Comparison of ENCODE assay signal across 22 cellular contexts in the genomic region with DNA sequence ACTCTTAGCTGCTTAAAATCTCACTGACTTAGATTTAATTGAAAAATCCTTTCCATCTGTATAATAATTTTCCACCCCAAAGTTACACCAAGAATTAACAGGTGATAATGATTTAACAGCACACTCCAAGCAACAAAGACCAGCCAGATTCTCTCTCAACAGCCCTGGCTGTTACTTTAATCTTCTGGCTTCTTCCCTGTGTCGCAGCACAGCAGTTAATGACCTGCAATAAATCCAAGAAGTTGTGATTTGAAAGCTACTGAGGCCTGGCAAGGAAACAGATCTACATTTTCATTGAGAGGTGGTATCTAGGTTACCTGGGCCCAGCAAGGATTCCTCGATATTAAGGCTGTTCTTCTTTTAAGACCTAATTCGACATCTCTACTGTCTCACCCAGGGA.
"Had no signal": no experiment of that assay in that cellular context is flagged by ENCODE, and none has a peak within 500 bp of the region (broad histone marks: within the 10 kb centered on the region; RNA-seq: fewer than 3 reads in every experiment).

No MANE protein-coding gene starts in this region.

- DNase-seq: activated CD4-positive, CD25-positive, alpha-beta regulatory T cell treated with anti-CD3 and anti-CD28 coated beads, Interleukin-2, amount 50 U/mL, for 72 hours; activated CD8-positive, alpha-beta memory T cell treated with anti-CD3 and anti-CD28 coated beads for 24 hours; activated CD8-positive, alpha-beta memory T cell treated with anti-CD3 and anti-CD28 coated beads, Interleukin-2, amount 50 U/mL, for 4 hours; activated naive CD4-positive, alpha-beta T cell; activated T-cell treated with anti-CD3 and anti-CD28 coated beads, Interleukin-2, amount 50 U/mL, for 24 hours; adrenal gland; central memory CD4-positive, alpha-beta T cell; effector memory CD4-positive, alpha-beta T cell; hypothalamus; retina; sigmoid colon; stimulated activated CD4-positive, alpha-beta T cell treated with anti-CD3 and anti-CD28 coated beads, Interleukin-2, amount 100 ng/mL, for 48 hours; stimulated activated CD8-positive, alpha-beta memory T cell treated with anti-CD3 and anti-CD28 coated beads, Interleukin-4, amount 100 ng/mL, for 48 hours; stimulated activated naive B cell treated with anti-CD40 and anti-IgM and Interleukin-4, amounts not matched to agents 10 μg/mL and 1 μg/mL and 100 μg/mL, for 72 hours had no signal

- H3K4me1 ChIP-seq: adrenal gland, ascending aorta, vagina had no signal

- ATAC-seq: natural killer cell treated with Interleukin-12 subunit alpha and Interleukin-12 subunit beta and Interleukin-15 and Interleukin-18, amount 100 ng/mL, for 72 hours; stimulated activated naive B cell treated with anti-CD40 and anti-IgM and Interleukin-4, amounts not matched to agents 10 μg/mL and 1 μg/mL and 100 μg/mL, for 72 hours had no signal

- H3K36me3 Mint-ChIP-seq: natural killer cell treated with Interleukin-12 subunit alpha and Interleukin-12 subunit beta and Interleukin-15 and Interleukin-18, amount 100 ng/mL, for 72 hours; stimulated activated naive B cell treated with anti-CD40 and anti-IgM and Interleukin-4, amounts not matched to agents 10 μg/mL and 1 μg/mL and 100 μg/mL, for 72 hours; type B pancreatic cell had no signal

- H3K9me3 ChIP-seq: adrenal gland, ascending aorta, esophagus muscularis mucosa, sigmoid colon, thoracic aorta, vagina had no signal

- H3K4me1 Mint-ChIP-seq: stimulated activated naive B cell treated with anti-CD40 and anti-IgM and Interleukin-4, amounts not matched to agents 10 μg/mL and 1 μg/mL and 100 μg/mL, for 72 hours had no signal

- H3K27me3 ChIP-seq: adrenal gland, ascending aorta, esophagus muscularis mucosa, sigmoid colon, vagina had no signal

- H3K36me3 ChIP-seq: adrenal gland, ascending aorta, esophagus muscularis mucosa, sigmoid colon, thoracic aorta, vagina had no signal

- H3K9me3 Mint-ChIP-seq: activated T-cell treated with anti-CD3 and anti-CD28 coated beads, Interleukin-2, amount 50 U/mL, for 24 hours; activated T-helper 2 cell treated with anti-CD3 and anti-CD28 coated beads, Interferon-gamma antibody, Interleukin-2, Interleukin-4, amounts not matched to agents 10 μg/mL and 5 μg/mL and 100 μg/mL, durations not matched to agents 14 hours and 24 hours and 36 hours; natural killer cell treated with Interleukin-12 subunit alpha and Interleukin-12 subunit beta and Interleukin-15 and Interleukin-18, amount 100 ng/mL, for 72 hours had no signal

- H3K27ac ChIP-seq: adrenal gland, ascending aorta, esophagus muscularis mucosa, sigmoid colon, thoracic aorta, vagina had no signal

- H3K4me3 ChIP-seq: adrenal gland, ascending aorta, esophagus muscularis mucosa, sigmoid colon, thoracic aorta, vagina had no signal

- H3K27ac Mint-ChIP-seq: activated naive CD8-positive, alpha-beta T cell; activated T-cell treated with anti-CD3 and anti-CD28 coated beads, Interleukin-2, amount 50 U/mL, for 24 hours; activated T-helper 2 cell treated with anti-CD3 and anti-CD28 coated beads, Interferon-gamma antibody, Interleukin-2, Interleukin-4, amounts not matched to agents 10 μg/mL and 5 μg/mL and 100 μg/mL, durations not matched to agents 14 hours and 24 hours and 36 hours; natural killer cell treated with Interleukin-12 subunit alpha and Interleukin-12 subunit beta and Interleukin-15 and Interleukin-18, amount 100 ng/mL, for 72 hours; stimulated activated naive B cell treated with anti-CD40 and anti-IgM and Interleukin-4, amounts not matched to agents 10 μg/mL and 1 μg/mL and 100 μg/mL, for 72 hours; type B pancreatic cell had no signal

- H3K27me3 Mint-ChIP-seq: activated naive CD8-positive, alpha-beta T cell; activated T-cell treated with anti-CD3 and anti-CD28 coated beads, Interleukin-2, amount 50 U/mL, for 24 hours; type B pancreatic cell had no signal

- H3K4me3 Mint-ChIP-seq: activated naive CD8-positive, alpha-beta T cell; activated T-cell treated with anti-CD3 and anti-CD28 coated beads, Interleukin-2, amount 50 U/mL, for 24 hours; natural killer cell treated with Interleukin-12 subunit alpha and Interleukin-12 subunit beta and Interleukin-15 and Interleukin-18, amount 100 ng/mL, for 72 hours; stimulated activated naive B cell treated with anti-CD40 and anti-IgM and Interleukin-4, amounts not matched to agents 10 μg/mL and 1 μg/mL and 100 μg/mL, for 72 hours; type B pancreatic cell had no signal
